In the genomic region with DNA sequence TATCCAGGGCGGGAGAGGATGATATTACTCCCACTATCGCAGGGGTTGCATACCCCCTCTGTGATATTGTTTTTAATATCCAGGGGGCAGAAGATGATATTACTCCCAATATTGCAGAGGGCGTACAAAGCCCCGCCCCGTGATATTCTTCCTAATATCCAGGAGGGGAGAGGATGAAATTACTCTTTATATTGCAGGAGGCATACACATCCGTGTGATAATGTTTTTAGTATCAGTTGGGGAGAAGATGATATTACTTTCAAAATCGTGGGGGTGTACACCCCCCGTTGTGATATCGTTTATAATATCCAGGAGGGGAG, we compare ENCODE assay signal across 9 cellular contexts. TPM values are rescaled to one million over a fixed set of nuclear protein-coding genes. Genes with fewer than 3 reads are reported as not detected.
A peak's percentile ranks its signal among the peaks of the same experiment; 100 is the strongest.
DNase-seq lines count a peak whose midpoint lies in the region; ATAC-seq and TF ChIP-seq lines count a peak whose summit lies in the region.
"Had no signal": no experiment of that assay in that cellular context is flagged by ENCODE, and none has a peak within 500 bp of the region (broad histone marks: within the 10 kb centered on the region; RNA-seq: fewer than 3 reads in every experiment).

No MANE protein-coding gene starts in this region.

- H3K4me1 ChIP-seq in A673 (ENCODE audit: insufficient read depth, low read length, poor library complexity, severe bottlenecking): peaks cover 5% of the 10 kb centered on the region
- peaks cover 3% of the 10 kb centered on the region; the same call in 1 of the 2 replicates for H3K4me1 ChIP-seq in HAP-1

- H3K27me3 ChIP-seq in A673 (replicated peaks; ENCODE audit: insufficient read depth, low read depth, low read length, poor library complexity) (peaks cover 26% of the 10 kb centered on the region), HAP-1 (ENCODE audit: low read depth) (peaks cover 3% of the 10 kb centered on the region; the same call in 1 of the 2 replicates)

- H3K36me3 ChIP-seq in A673 (ENCODE audit: insufficient read depth, low read length, poor library complexity, severe bottlenecking) (no peaks in the 10 kb centered on the region), HAP-1 (replicated peaks) (no peaks in the 10 kb centered on the region)

- ATAC-seq in GM19467 (IDR thresholded peaks at IDR 0.05; ENCODE audit: unreplicated experiment) (no peak), HG02610 (IDR thresholded peaks at IDR 0.05; ENCODE audit: unreplicated experiment) (no peak)

- H3K9me3 ChIP-seq in A673 (ENCODE audit: low read depth, low read length, poor library complexity, severe bottlenecking) (no peaks in the 10 kb centered on the region), HAP-1 (no peaks in the 10 kb centered on the region)

- no TSS peak for BruUV-seq in A673 (replicated peaks; lab: Mats Ljungman, UMichigan)

- no peak overlapping the region for H3K27ac ChIP-seq in A673 (ENCODE audit: low read depth, low read length, poor library complexity, severe bottlenecking)

- CTCF ChIA-PET in A673 (lab: Charles Lee): interaction anchor here (0.6 to 1.0 kb wide), 4 partner anchors 40 to 410 kb away, joined by 4 to 12 read pairs (median 6); no protein-coding TSS in a partner anchor
- CTCF ChIA-PET in activated CD4-positive, alpha-beta memory T cell treated with anti-CD3 and anti-CD28 coated beads, Interleukin-2, amount 10 ng/mL, durations not matched to agents 7 days and 5 days (lab: Charles Lee): interaction anchor here (0.7 to 1.0 kb wide), 5 partner anchors 22 to 800 kb away, joined by 3 to 4 read pairs (median 3); no protein-coding TSS in a partner anchor

- intact Hi-C loops in A673 (cut with micrococcal nuclease; ENCODE audit: unreplicated experiment): loop anchor here (10.0 kb wide), 1 partner anchor 329 kb away; no protein-coding TSS in a partner anchor

- DNase-seq in A673 (ENCODE audit: low spot score): no peak
- DNase-seq in HAP-1 (ENCODE audit: low spot score in 2 of 2): no peak
- DNase-seq in activated CD4-positive, alpha-beta memory T cell treated with anti-CD3 and anti-CD28 coated beads, Interleukin-2, amount 10 ng/mL, durations not matched to agents 7 days and 5 days: no peak
- no peak for DNase-seq in immature natural killer cell
- no peak for DNase-seq in activated CD4-positive, CD25-positive, alpha-beta regulatory T cell treated with anti-CD3 and anti-CD28 coated beads, Interleukin-2, amount 50 U/mL, for 72 hours
- no peak for DNase-seq in SK-N-DZ (ENCODE audit: low spot score)
- DNase-seq: KG1 had no signal

- in situ Hi-C loops in HAP-1 (cut with MboI; ENCODE audit: low sequenced_read_pairs): no loop called here

- POLR2A ChIA-PET in A673 (lab: Charles Lee; ENCODE audit: low non-redundant PET): no interaction called here
- POLR2A ChIA-PET in activated CD4-positive, alpha-beta memory T cell treated with anti-CD3 and anti-CD28 coated beads, Interleukin-2, amount 10 ng/mL, durations not matched to agents 7 days and 5 days (lab: Charles Lee): interaction anchor here (0.6 kb wide), 1 partner anchor 21 kb away, joined by 3 read pairs; no protein-coding TSS in a partner anchor

- peak overlapping the region; percentile 82 for H3K4me3 Mint-ChIP-seq in activated CD4-positive, alpha-beta memory T cell treated with anti-CD3 and anti-CD28 coated beads, Interleukin-2, amount 10 ng/mL, durations not matched to agents 7 days and 5 days
- H3K4me3 Mint-ChIP-seq in immature natural killer cell: peak overlapping the region; percentile 76 to 88 (median 79)

- peaks cover 20% of the 10 kb centered on the region for H3K4me1 Mint-ChIP-seq in activated CD4-positive, alpha-beta memory T cell treated with anti-CD3 and anti-CD28 coated beads, Interleukin-2, amount 10 ng/mL, durations not matched to agents 7 days and 5 days
- peaks cover 12 to 15% of the 10 kb centered on the region in 2 donors for H3K4me1 Mint-ChIP-seq in immature natural killer cell

- no peaks in the 10 kb centered on the region for H3K9me3 Mint-ChIP-seq in activated CD4-positive, alpha-beta memory T cell treated with anti-CD3 and anti-CD28 coated beads, Interleukin-2, amount 10 ng/mL, durations not matched to agents 7 days and 5 days
- H3K9me3 Mint-ChIP-seq in immature natural killer cell: no peaks in the 10 kb centered on the region

- H3K4me3 ChIP-seq in A673 (ENCODE audit: low read depth, low read length, poor library complexity, severe bottlenecking) (peak overlapping the region; percentile 51), HAP-1 (peak overlapping the region; percentile 25)

- H3K36me3 Mint-ChIP-seq in activated CD4-positive, alpha-beta memory T cell treated with anti-CD3 and anti-CD28 coated beads, Interleukin-2, amount 10 ng/mL, durations not matched to agents 7 days and 5 days (ENCODE audit: low read depth): no peaks in the 10 kb centered on the region
- no peaks in the 10 kb centered on the region for H3K36me3 Mint-ChIP-seq in immature natural killer cell

- H3K27ac Mint-ChIP-seq in activated CD4-positive, alpha-beta memory T cell treated with anti-CD3 and anti-CD28 coated beads, Interleukin-2, amount 10 ng/mL, durations not matched to agents 7 days and 5 days: no peak overlapping the region
- H3K27ac Mint-ChIP-seq in immature natural killer cell: peak overlapping the region in 1 of 6 donors; percentile 40

- peaks cover 31% of the 10 kb centered on the region for H3K27me3 Mint-ChIP-seq in activated CD4-positive, alpha-beta memory T cell treated with anti-CD3 and anti-CD28 coated beads, Interleukin-2, amount 10 ng/mL, durations not matched to agents 7 days and 5 days
- peaks cover 4 to 8% (median 5%) of the 10 kb centered on the region in 3 donors for H3K27me3 Mint-ChIP-seq in immature natural killer cell (ENCODE audit: low read depth in 3 of 3)

- TF ChIP-seq CTCF in A673 (conservative IDR thresholded peaks at IDR 0.05; ENCODE audit: low read depth, low read length): no peak

RNA-seq across cellular contexts. Expression of gene OXA1L, which starts 52.9 kb away (rescaled TPM):
- total RNA-seq in A673 (2021): 103 and 107 TPM in 2 replicates
- total RNA-seq in activated CD4-positive, alpha-beta memory T cell treated with anti-CD3 and anti-CD28 coated beads, Interleukin-2, amount 10 ng/mL, durations not matched to agents 7 days and 5 days: 100 to 1,000 TPM; 118 to 122 TPM
- 10 to 100 TPM; 27.9 to 48.5 (median 44.0) TPM for polyA plus RNA-seq in immature natural killer cell
- 76.2 and 108 TPM in 2 replicates for polyA plus RNA-seq in SK-N-DZ (2014; cell fraction: cytosol; rRNA removed)
- polyA plus RNA-seq in SK-N-DZ (2014; cell fraction: nucleus; rRNA removed): 100 and 131 TPM in 2 replicates
